In genomic region chr12:96300064-96300463, GRCh38 we compare ENCODE assay signal across 36 cellular contexts.
"Had no signal": no experiment of that assay in that cellular context is flagged by ENCODE, and none has a peak within 500 bp of the region (broad histone marks: within the 10 kb centered on the region; RNA-seq: fewer than 3 reads in every experiment).

No MANE protein-coding gene starts in this region.

- H3K4me1 ChIP-seq: adrenal gland, body of pancreas, breast epithelium had no signal

- H3K4me3 ChIP-seq: adrenal gland, body of pancreas, breast epithelium, cardiac muscle cell had no signal

- H3K27me3 Mint-ChIP-seq: activated B cell treated with CpG ODN at 0.5 μM for 24 hours; activated CD4-positive, alpha-beta memory T cell treated with anti-CD3 and anti-CD28 coated beads for 36 hours; activated CD4-positive, alpha-beta T cell treated with anti-CD3 and anti-CD28 coated beads, Interleukin-2, amount 10 ng/mL, durations not matched to agents 24 days and 14 days; activated CD8-positive, alpha-beta T cell treated with anti-CD3 and anti-CD28 coated beads for 36 hours; activated naive CD8-positive, alpha-beta T cell treated with anti-CD3 and anti-CD28 coated beads for 36 hours; activated T-helper 17 cell treated with anti-CD3 and anti-CD28 coated beads, Interleukin-2, amount 50 U/mL, for 72 hours had no signal

- H3K9me3 Mint-ChIP-seq: activated B cell treated with CpG ODN at 0.5 μM for 24 hours; activated CD4-positive, alpha-beta memory T cell treated with anti-CD3 and anti-CD28 coated beads for 36 hours; activated CD4-positive, alpha-beta T cell treated with anti-CD3 and anti-CD28 coated beads, Interleukin-2, amount 10 ng/mL, durations not matched to agents 24 days and 14 days; activated CD8-positive, alpha-beta T cell treated with anti-CD3 and anti-CD28 coated beads for 36 hours; activated naive CD4-positive, alpha-beta T cell treated with anti-CD3 and anti-CD28 coated beads for 36 hours; activated naive CD4-positive, alpha-beta T cell treated with anti-CD3 and anti-CD28 coated beads, Interleukin-2, amount 50 U/mL, for 72 hours; activated naive CD8-positive, alpha-beta T cell treated with anti-CD3 and anti-CD28 coated beads for 36 hours; activated T-cell treated with anti-CD3 and anti-CD28 coated beads, Interleukin-2, amount 50 U/mL, for 4 hours; activated T-cell treated with anti-CD3 and anti-CD28 coated beads, Interleukin-2, amount 50 U/mL, for 72 hours; activated T-helper 1 cell treated with anti-CD3 and anti-CD28 coated beads, Interleukin-12 subunit alpha, Interleukin-12 subunit beta, Interleukin-2, Interleukin-4 antibody, amounts not matched to agents 30 ng/mL and 10 ng/mL and 1 ng/mL, durations not matched to agents 14 hours and 24 hours and 36 hours; activated T-helper 17 cell treated with anti-CD3 and anti-CD28 coated beads, Interleukin-2, amount 50 U/mL, for 72 hours; T-helper 1 cell treated with Interleukin-12 subunit alpha and Interleukin-12 subunit beta and Interleukin-4 antibody, amounts not matched to agents 30 μg/mL and 1 μg/mL, for 36 hours; T-helper 2 cell treated with Interferon-gamma antibody and Interleukin-4, amounts not matched to agents 5 μg/mL and 100 μg/mL, for 36 hours had no signal

- DNase-seq: activated B cell treated with CpG ODN at 0.5 μM for 24 hours; activated CD4-positive, alpha-beta memory T cell treated with anti-CD3 and anti-CD28 coated beads for 36 hours; activated CD4-positive, alpha-beta T cell treated with anti-CD3 and anti-CD28 coated beads for 4 hours; activated CD4-positive, alpha-beta T cell treated with anti-CD3 and anti-CD28 coated beads, Interleukin-2, amount 10 ng/mL, durations not matched to agents 24 days and 14 days; activated CD4-positive, alpha-beta T cell treated with anti-CD3 and anti-CD28 coated beads, Interleukin-2, amount 50 U/mL, for 1 hour; activated CD4-positive, alpha-beta T cell treated with anti-CD3 and anti-CD28 coated beads, Interleukin-2, amount 50 U/mL, for 4 hours; activated CD4-positive, CD25-positive, alpha-beta regulatory T cell treated with anti-CD3 and anti-CD28 coated beads, Interleukin-2, amount 50 U/mL, for 72 hours; activated CD8-positive, alpha-beta memory T cell treated with anti-CD3 and anti-CD28 coated beads, Interleukin-2, amount 50 U/mL, for 4 hours; activated CD8-positive, alpha-beta T cell treated with anti-CD3 and anti-CD28 coated beads for 36 hours; activated effector memory CD4-positive, alpha-beta T cell treated with anti-CD3 and anti-CD28 coated beads, Interleukin-2, amount 50 U/mL, for 16 hours; activated gamma-delta T cell treated with Interleukin-2 at 50 U/mL for 16 hours; activated naive CD4-positive, alpha-beta T cell; activated naive CD4-positive, alpha-beta T cell treated with anti-CD3 and anti-CD28 coated beads for 36 hours; activated naive CD4-positive, alpha-beta T cell treated with anti-CD3 and anti-CD28 coated beads, Interleukin-2, amount 50 U/mL, for 16 hours; activated naive CD8-positive, alpha-beta T cell treated with anti-CD3 and anti-CD28 coated beads for 36 hours; activated T-cell treated with anti-CD3 and anti-CD28 coated beads for 4 hours; activated T-cell treated with anti-CD3 and anti-CD28 coated beads, Interleukin-2, amount 50 U/mL, for 1 hour; activated T-cell treated with anti-CD3 and anti-CD28 coated beads, Interleukin-2, amount 50 U/mL, for 4 hours; activated T-cell treated with anti-CD3 and anti-CD28 coated beads, Interleukin-2, amount 50 U/mL, for 72 hours; adrenal gland; amniotic stem cell; aorta; body of pancreas; brain microvascular endothelial cell; caudate nucleus; T-helper 1 cell; T-helper 2 cell; T-helper 9 cell had no signal

- H3K27ac ChIP-seq: adrenal gland, body of pancreas, brain microvascular endothelial cell, breast epithelium, cardiac muscle cell, VCaP had no signal

- H3K4me1 Mint-ChIP-seq: activated B cell treated with CpG ODN at 0.5 μM for 24 hours had no signal

- ATAC-seq: activated CD8-positive, alpha-beta T cell treated with anti-CD3 and anti-CD28 coated beads for 36 hours; activated naive CD4-positive, alpha-beta T cell treated with anti-CD3 and anti-CD28 coated beads, Interleukin-2, amount 50 U/mL, for 72 hours; activated T-cell treated with anti-CD3 and anti-CD28 coated beads, Interleukin-2, amount 50 U/mL, for 4 hours; activated T-cell treated with anti-CD3 and anti-CD28 coated beads, Interleukin-2, amount 50 U/mL, for 72 hours; activated T-helper 17 cell treated with anti-CD3 and anti-CD28 coated beads, Interleukin-2, amount 50 U/mL, for 72 hours; body of pancreas had no signal

- H3K27ac Mint-ChIP-seq: activated B cell treated with CpG ODN at 0.5 μM for 24 hours; activated CD4-positive, alpha-beta memory T cell treated with anti-CD3 and anti-CD28 coated beads for 36 hours; activated CD4-positive, alpha-beta T cell treated with anti-CD3 and anti-CD28 coated beads, Interleukin-2, amount 10 ng/mL, durations not matched to agents 24 days and 14 days; activated naive CD4-positive, alpha-beta T cell treated with anti-CD3 and anti-CD28 coated beads for 36 hours; activated naive CD4-positive, alpha-beta T cell treated with anti-CD3 and anti-CD28 coated beads, Interleukin-2, amount 50 U/mL, for 72 hours; activated naive CD8-positive, alpha-beta T cell treated with anti-CD3 and anti-CD28 coated beads for 36 hours; activated T-cell treated with anti-CD3 and anti-CD28 coated beads, Interleukin-2, amount 50 U/mL, for 72 hours; activated T-helper 1 cell treated with anti-CD3 and anti-CD28 coated beads, Interleukin-12 subunit alpha, Interleukin-12 subunit beta, Interleukin-2, Interleukin-4 antibody, amounts not matched to agents 30 ng/mL and 10 ng/mL and 1 ng/mL, durations not matched to agents 14 hours and 24 hours and 36 hours; activated T-helper 17 cell treated with anti-CD3 and anti-CD28 coated beads, Interleukin-2, amount 50 U/mL, for 72 hours; T-helper 1 cell treated with Interleukin-12 subunit alpha and Interleukin-12 subunit beta and Interleukin-4 antibody, amounts not matched to agents 30 μg/mL and 1 μg/mL, for 36 hours; T-helper 2 cell treated with Interferon-gamma antibody and Interleukin-4, amounts not matched to agents 5 μg/mL and 100 μg/mL, for 36 hours had no signal

- H3K9me3 ChIP-seq: adrenal gland, body of pancreas, breast epithelium had no signal

- H3K4me3 Mint-ChIP-seq: activated B cell treated with CpG ODN at 0.5 μM for 24 hours; activated CD4-positive, alpha-beta memory T cell treated with anti-CD3 and anti-CD28 coated beads for 36 hours; activated CD4-positive, alpha-beta T cell treated with anti-CD3 and anti-CD28 coated beads, Interleukin-2, amount 10 ng/mL, durations not matched to agents 24 days and 14 days; activated CD8-positive, alpha-beta T cell treated with anti-CD3 and anti-CD28 coated beads for 36 hours; activated naive CD4-positive, alpha-beta T cell treated with anti-CD3 and anti-CD28 coated beads for 36 hours; activated naive CD8-positive, alpha-beta T cell treated with anti-CD3 and anti-CD28 coated beads for 36 hours; activated T-cell treated with anti-CD3 and anti-CD28 coated beads, Interleukin-2, amount 50 U/mL, for 4 hours; activated T-cell treated with anti-CD3 and anti-CD28 coated beads, Interleukin-2, amount 50 U/mL, for 72 hours; activated T-helper 1 cell treated with anti-CD3 and anti-CD28 coated beads, Interleukin-12 subunit alpha, Interleukin-12 subunit beta, Interleukin-2, Interleukin-4 antibody, amounts not matched to agents 30 ng/mL and 10 ng/mL and 1 ng/mL, durations not matched to agents 14 hours and 24 hours and 36 hours; activated T-helper 17 cell treated with anti-CD3 and anti-CD28 coated beads, Interleukin-2, amount 50 U/mL, for 72 hours; T-helper 1 cell treated with Interleukin-12 subunit alpha and Interleukin-12 subunit beta and Interleukin-4 antibody, amounts not matched to agents 30 μg/mL and 1 μg/mL, for 36 hours; T-helper 2 cell treated with Interferon-gamma antibody and Interleukin-4, amounts not matched to agents 5 μg/mL and 100 μg/mL, for 36 hours had no signal

- H3K36me3 ChIP-seq: breast epithelium had no signal

- H3K27me3 ChIP-seq: adrenal gland, body of pancreas, brain microvascular endothelial cell, breast epithelium, cardiac muscle cell had no signal
